30 cellular contexts compared by ENCODE assay signal in genomic region chr11:56716379-56716854, GRCh38. TPM values are rescaled to one million over a fixed set of nuclear protein-coding genes. Genes with fewer than 3 reads are reported as not detected.
A peak's percentile ranks its signal among the peaks of the same experiment; 100 is the strongest.
DNase-seq lines count a peak whose midpoint lies in the region; ATAC-seq and TF ChIP-seq lines count a peak whose summit lies in the region.
"Had no signal": no experiment of that assay in that cellular context is flagged by ENCODE, and none has a peak within 500 bp of the region (broad histone marks: within the 10 kb centered on the region; RNA-seq: fewer than 3 reads in every experiment).

No MANE protein-coding gene starts in this region.

- H3K27me3 Mint-ChIP-seq in activated CD4-positive, alpha-beta T cell treated with anti-CD3 and anti-CD28 coated beads for 36 hours, result no peaks in the 10 kb centered on the region
- H3K27me3 Mint-ChIP-seq: activated B cell treated with CpG ODN at 0.5 μM for 24 hours; activated CD8-positive, alpha-beta T cell treated with anti-CD3 and anti-CD28 coated beads for 36 hours; stimulated activated naive B cell treated with anti-CD40 and anti-IgM and Interleukin-4, amounts not matched to agents 10 μg/mL and 1 μg/mL and 100 μg/mL, for 72 hours had no signal

- H3K4me3 Mint-ChIP-seq in activated CD4-positive, alpha-beta T cell treated with anti-CD3 and anti-CD28 coated beads for 36 hours, result no peak overlapping the region
- H3K4me3 Mint-ChIP-seq: activated B cell treated with CpG ODN at 0.5 μM for 24 hours; activated CD8-positive, alpha-beta T cell treated with anti-CD3 and anti-CD28 coated beads for 36 hours; stimulated activated naive B cell treated with anti-CD40 and anti-IgM and Interleukin-4, amounts not matched to agents 10 μg/mL and 1 μg/mL and 100 μg/mL, for 72 hours had no signal

- H3K27me3 ChIP-seq in transverse colon, result no peaks in the 10 kb centered on the region
- H3K27me3 ChIP-seq in BE2C, result no peaks in the 10 kb centered on the region
- H3K27me3 ChIP-seq: adrenal gland had no signal

- intact Hi-C loops in activated CD4-positive, alpha-beta T cell treated with anti-CD3 and anti-CD28 coated beads for 36 hours (cut with DNase I, micrococcal nuclease), result loop anchor here in 1 of 2 experiments (10.0 kb wide), 1 partner anchor 58 kb away; no protein-coding TSS in a partner anchor
- intact Hi-C loops in transverse colon (cut with DNase I; ENCODE audit: low total_unique reads), result no loop called here

- H3K27ac ChIP-seq in VCaP (peak overlapping the region; percentile 17; the same call in 1 of the 2 replicates), transverse colon (peak overlapping the region in 2 of 4 donors; percentile 17 to 18)
- H3K27ac ChIP-seq: adrenal gland, coronary artery had no signal

- CTCF ChIA-PET in activated CD4-positive, alpha-beta T cell treated with anti-CD3 and anti-CD28 coated beads for 36 hours (lab: Charles Lee), result no interaction called here

- no peak for TF ChIP-seq POLR2A in transverse colon (IDR thresholded peaks at IDR 0.05)

- WGBS in transverse colon (ENCODE audit: low coverage in 1 of 2), 2 donors, result 37 to 45% methylated on average over 3 to 6 of the region's 6 CpGs

- POLR2A ChIA-PET in activated CD4-positive, alpha-beta T cell treated with anti-CD3 and anti-CD28 coated beads for 36 hours (lab: Charles Lee), result no interaction called here

- H3K4me3 ChIP-seq in transverse colon (no peak overlapping the region), BE2C (ENCODE audit: low read depth, low read length) (no peak overlapping the region)
- H3K4me3 ChIP-seq: adrenal gland, coronary artery, HAP-1, smooth muscle cell had no signal

- in situ Hi-C loops in transverse colon (cut with MboI; ENCODE audit: low pct_ligation_motif_present in 1 of 4, low pct_unique_long_range_greater_than_20kb in 1 of 4, low sequenced_read_pairs in 3 of 4), result no loop called here
- in situ Hi-C loops in KBM-7 (cut with MboI; ENCODE audit: low pct_unique_long_range_greater_than_20kb, low sequenced_read_pairs), result no loop called here

- peak; percentile 8 for DNase-seq in activated CD4-positive, alpha-beta T cell treated with anti-CD3 and anti-CD28 coated beads for 36 hours
- DNase-seq in activated CD4-positive, alpha-beta T cell treated with anti-CD3 and anti-CD28 coated beads for 48 hours, result no peak
- peak; percentile 59 for DNase-seq in HT-29 (ENCODE audit: low spot score)
- DNase-seq in transverse colon, result peak; percentile 23
- DNase-seq in BE2C, result no peak
- no peak for DNase-seq in activated CD4-positive, alpha-beta T cell treated with anti-CD3 and anti-CD28 coated beads, Interleukin-2, amount 50 U/mL, for 4 hours
- DNase-seq in KBM-7, result no peak
- DNase-seq: activated B cell treated with CpG ODN at 0.5 μM for 24 hours; activated CD8-positive, alpha-beta T cell treated with anti-CD3 and anti-CD28 coated beads for 36 hours; activated gamma-delta T cell; activated T-cell treated with anti-CD3 and anti-CD28 coated beads for 4 hours; adrenal gland; AML-193; DMS79; Karpas-422; mesenchymal stem cell; NCI-H1105; NCI-H2029; NCI-H446 treated with DMSO at 0.1 percent for 48 hours; RPMI8226; stimulated activated CD4-positive, alpha-beta T cell treated with anti-CD3 and anti-CD28 coated beads, Interleukin-2, amount 100 ng/mL, for 48 hours; stimulated activated naive B cell treated with anti-CD40 and anti-IgM and Interleukin-4, amounts not matched to agents 10 μg/mL and 1 μg/mL and 100 μg/mL, for 72 hours; T-helper 9 cell had no signal

- no peak for TF ChIP-seq CTCF in VCaP (conservative IDR thresholded peaks at IDR 0.05)
- no peak for TF ChIP-seq CTCF in transverse colon (IDR thresholded peaks at IDR 0.05)
- TF ChIP-seq CTCF in BE2C (IDR thresholded peaks at IDR 0.05; ENCODE audit: low read depth, low read length), result no peak

- no peaks in the 10 kb centered on the region for H3K9me3 ChIP-seq in transverse colon
- no peaks in the 10 kb centered on the region for H3K9me3 ChIP-seq in BE2C
- H3K9me3 ChIP-seq: adrenal gland, HAP-1 had no signal

- H3K4me1 Mint-ChIP-seq in activated CD4-positive, alpha-beta T cell treated with anti-CD3 and anti-CD28 coated beads for 36 hours, result no peaks in the 10 kb centered on the region
- H3K4me1 Mint-ChIP-seq: activated B cell treated with CpG ODN at 0.5 μM for 24 hours; stimulated activated naive B cell treated with anti-CD40 and anti-IgM and Interleukin-4, amounts not matched to agents 10 μg/mL and 1 μg/mL and 100 μg/mL, for 72 hours had no signal

- no peaks in the 10 kb centered on the region for H3K36me3 Mint-ChIP-seq in activated CD4-positive, alpha-beta T cell treated with anti-CD3 and anti-CD28 coated beads for 36 hours (ENCODE audit: low read depth)
- H3K36me3 Mint-ChIP-seq: stimulated activated naive B cell treated with anti-CD40 and anti-IgM and Interleukin-4, amounts not matched to agents 10 μg/mL and 1 μg/mL and 100 μg/mL, for 72 hours had no signal

- no peak for TF ChIP-seq EP300 in transverse colon (IDR thresholded peaks at IDR 0.05; ENCODE audit: low read depth)

- H3K27ac Mint-ChIP-seq in activated CD4-positive, alpha-beta T cell treated with anti-CD3 and anti-CD28 coated beads for 36 hours, result no peak overlapping the region
- H3K27ac Mint-ChIP-seq: activated B cell treated with CpG ODN at 0.5 μM for 24 hours; activated CD8-positive, alpha-beta T cell treated with anti-CD3 and anti-CD28 coated beads for 36 hours; stimulated activated naive B cell treated with anti-CD40 and anti-IgM and Interleukin-4, amounts not matched to agents 10 μg/mL and 1 μg/mL and 100 μg/mL, for 72 hours had no signal

- H3K36me3 ChIP-seq in transverse colon, result no peaks in the 10 kb centered on the region
- H3K36me3 ChIP-seq in BE2C, result no peaks in the 10 kb centered on the region
- H3K36me3 ChIP-seq: adrenal gland, HAP-1 had no signal

- peak; percentile 57 for ATAC-seq in activated CD4-positive, alpha-beta T cell treated with anti-CD3 and anti-CD28 coated beads for 36 hours
- ATAC-seq: activated CD8-positive, alpha-beta T cell treated with anti-CD3 and anti-CD28 coated beads for 36 hours; stimulated activated naive B cell treated with anti-CD40 and anti-IgM and Interleukin-4, amounts not matched to agents 10 μg/mL and 1 μg/mL and 100 μg/mL, for 72 hours had no signal

- H3K9me3 Mint-ChIP-seq in activated CD4-positive, alpha-beta T cell treated with anti-CD3 and anti-CD28 coated beads for 36 hours (ENCODE audit: low read depth), result peaks cover 12% of the 10 kb centered on the region

- H3K4me1 ChIP-seq in transverse colon (no peaks in the 10 kb centered on the region), BE2C (no peaks in the 10 kb centered on the region)
- H3K4me1 ChIP-seq: adrenal gland, HAP-1 had no signal

RNA-seq across cellular contexts. Expression of gene OR9G1, which starts 17.5 kb away (rescaled TPM):
- total RNA-seq in activated CD4-positive, alpha-beta T cell treated with anti-CD3 and anti-CD28 coated beads for 36 hours, result not detected
- total RNA-seq in HT-29 (2014; rRNA removed; shearing (Covaris generic)), result not detected in 2 replicates
- total RNA-seq in transverse colon, result not detected
- polyA plus RNA-seq in BE2C (2012; ENCODE audit: insufficient read depth, insufficient read length, low read depth), result not detected
- total RNA-seq: A172; activated B cell treated with CpG ODN at 0.5 μM for 24 hours; activated CD8-positive, alpha-beta T cell treated with anti-CD3 and anti-CD28 coated beads for 36 hours; adrenal gland; renal cortical epithelial cell; smooth muscle cell had no signal
- polyA plus RNA-seq: adrenal gland, smooth muscle cell, thymus had no signal

RNA-seq across cellular contexts. Expression of gene OR9G4, which starts 32.1 kb away (rescaled TPM):
- total RNA-seq in activated CD4-positive, alpha-beta T cell treated with anti-CD3 and anti-CD28 coated beads for 36 hours, result not detected
- not detected in 2 replicates for total RNA-seq in HT-29 (2014; rRNA removed; shearing (Covaris generic))
- total RNA-seq in transverse colon, result not detected
- polyA plus RNA-seq in BE2C (2012; ENCODE audit: insufficient read depth, insufficient read length, low read depth), result not detected
- total RNA-seq: A172; activated B cell treated with CpG ODN at 0.5 μM for 24 hours; activated CD8-positive, alpha-beta T cell treated with anti-CD3 and anti-CD28 coated beads for 36 hours; adrenal gland; renal cortical epithelial cell; smooth muscle cell had no signal
- polyA plus RNA-seq: adrenal gland, smooth muscle cell, thymus had no signal

RNA-seq across cellular contexts. Expression of gene OR5AR1, which starts 52.9 kb away (rescaled TPM):
- total RNA-seq in activated CD4-positive, alpha-beta T cell treated with anti-CD3 and anti-CD28 coated beads for 36 hours, result not detected
- total RNA-seq in HT-29 (2014; rRNA removed; shearing (Covaris generic)), result not detected in 2 replicates
- total RNA-seq in transverse colon, result not detected
- polyA plus RNA-seq in BE2C (2012; ENCODE audit: insufficient read depth, insufficient read length, low read depth), result not detected
- total RNA-seq: A172; activated B cell treated with CpG ODN at 0.5 μM for 24 hours; activated CD8-positive, alpha-beta T cell treated with anti-CD3 and anti-CD28 coated beads for 36 hours; adrenal gland; renal cortical epithelial cell; smooth muscle cell had no signal
- polyA plus RNA-seq: adrenal gland, smooth muscle cell, thymus had no signal

Comparison
In these comparisons a context has a peak if more than half of its experiments do, and no peak if none do; other contexts are left out.
1. DNase-seq: peak in activated CD4-positive, alpha-beta T cell treated with anti-CD3 and anti-CD28 coated beads for 36 hours (single experiment), HT-29 (single experiment) and transverse colon (single experiment); none in activated CD4-positive, alpha-beta T cell treated with anti-CD3 and anti-CD28 coated beads for 48 hours (single experiment), BE2C (single experiment), activated CD4-positive, alpha-beta T cell treated with anti-CD3 and anti-CD28 coated beads, Interleukin-2, amount 50 U/mL, for 4 hours (0 of 2) and KBM-7 (single experiment).